Comparison of ENCODE assay signal across 1 cellular context in genomic region chr4:140309124-140309870, GRCh38.
TF ChIP-seq lines count a peak whose summit lies in the region.

No MANE protein-coding gene starts in this region.

TF ChIP-seq in K562, 482 proteins besides CTCF, POLR2A, EP300 and RAD21 (continued from another document):
- TF ChIP-seq CHD7 (IDR thresholded peaks at IDR 0.05; ENCODE audit: low read depth, low read length), result no peak
- TF ChIP-seq ZNF561 (CRISPR knock-in tag; conservative IDR thresholded peaks at IDR 0.05), result no peak
